Comparison of ENCODE assay signal across 1 cellular context in genomic region chr2:129113776-129114175, GRCh38.
TF ChIP-seq lines count a peak whose summit lies in the region.

No MANE protein-coding gene starts in this region.

TF ChIP-seq in GM12878, 131 proteins besides CTCF, POLR2A, EP300 and RAD21 (continued from another document):
- TF ChIP-seq ZNF384 (IDR thresholded peaks at IDR 0.05; ENCODE audit: borderline replicate concordance, low read depth, low read length) = no peak
- TF ChIP-seq WRNIP1 (IDR thresholded peaks at IDR 0.05; ENCODE audit: borderline replicate concordance, low read depth, low read length) = no peak
- no peak for TF ChIP-seq ZBTB11 (CRISPR knock-in tag; IDR thresholded peaks at IDR 0.05)
- TF ChIP-seq ZNF592 (IDR thresholded peaks at IDR 0.05) = no peak
- no peak for TF ChIP-seq DPF2 (IDR thresholded peaks at IDR 0.05)
- peak; percentile 56; the same call in 1 of the 2 replicates for TF ChIP-seq MTA2 (IDR thresholded peaks at IDR 0.05; ENCODE audit: low read depth)
- no peak for TF ChIP-seq BRCA1 (IDR thresholded peaks at IDR 0.05; ENCODE audit: low read depth, low read length)
- peak; percentile 65; the same call in 1 of the 2 replicates for TF ChIP-seq ZNF217 (IDR thresholded peaks at IDR 0.05)
- no peak for TF ChIP-seq PAX5 (IDR thresholded peaks at IDR 0.05; ENCODE audit: borderline replicate concordance, low read depth, low read length)
- TF ChIP-seq NR2C1 (IDR thresholded peaks at IDR 0.05) = no peak
- TF ChIP-seq EZH2 (IDR thresholded peaks at IDR 0.05; ENCODE audit: borderline replicate concordance, control insufficient read depth, low read depth, low read length) = no peak
- no peak for TF ChIP-seq ZNF687 (IDR thresholded peaks at IDR 0.05)
- TF ChIP-seq MEF2A (IDR thresholded peaks at IDR 0.05; ENCODE audit: insufficient read depth, low read depth, low read length) = peak; percentile 80
- TF ChIP-seq BCL11A (IDR thresholded peaks at IDR 0.05; ENCODE audit: low read depth, low read length) = 0 out of 2 replicates have a peak, but pooled peaks have one; percentile 22
- TF ChIP-seq NR2C2 (IDR thresholded peaks at IDR 0.05; ENCODE audit: borderline replicate concordance, control insufficient read depth, insufficient read length, low read depth) = no peak
- no peak for TF ChIP-seq CHD1 (IDR thresholded peaks at IDR 0.05; ENCODE audit: low read depth, low read length)
- no peak for TF ChIP-seq IRF5 (IDR thresholded peaks at IDR 0.05; ENCODE audit: borderline replicate concordance)
- TF ChIP-seq ATF7 (IDR thresholded peaks at IDR 0.05; ENCODE audit: low read depth) = no peak
- no peak for TF ChIP-seq ATF3 (IDR thresholded peaks at IDR 0.05; ENCODE audit: borderline replicate concordance, extremely low read depth, low read depth, low read length)
- no peak for TF ChIP-seq E2F8 (IDR thresholded peaks at IDR 0.05; ENCODE audit: low read depth, partially characterized antibody)
- no peak for TF ChIP-seq LARP7 (IDR thresholded peaks at IDR 0.05)
- TF ChIP-seq ZNF274 (IDR thresholded peaks at IDR 0.05; ENCODE audit: insufficient read depth, insufficient read length) = no peak
- TF ChIP-seq MLLT1 (IDR thresholded peaks at IDR 0.05) = no peak
- no peak for TF ChIP-seq SIN3A (IDR thresholded peaks at IDR 0.05; ENCODE audit: low read depth, low read length)
- no peak for TF ChIP-seq E4F1 (IDR thresholded peaks at IDR 0.05; ENCODE audit: borderline replicate concordance, partially characterized antibody)
- 0 out of 2 replicates have a peak, but pooled peaks have one; percentile 31 for TF ChIP-seq GABPA (IDR thresholded peaks at IDR 0.05; ENCODE audit: low read depth)
TF ChIP-seq in GM12878: peak in this region for 16.
